8 cellular contexts compared by ENCODE assay signal in the genomic region with DNA sequence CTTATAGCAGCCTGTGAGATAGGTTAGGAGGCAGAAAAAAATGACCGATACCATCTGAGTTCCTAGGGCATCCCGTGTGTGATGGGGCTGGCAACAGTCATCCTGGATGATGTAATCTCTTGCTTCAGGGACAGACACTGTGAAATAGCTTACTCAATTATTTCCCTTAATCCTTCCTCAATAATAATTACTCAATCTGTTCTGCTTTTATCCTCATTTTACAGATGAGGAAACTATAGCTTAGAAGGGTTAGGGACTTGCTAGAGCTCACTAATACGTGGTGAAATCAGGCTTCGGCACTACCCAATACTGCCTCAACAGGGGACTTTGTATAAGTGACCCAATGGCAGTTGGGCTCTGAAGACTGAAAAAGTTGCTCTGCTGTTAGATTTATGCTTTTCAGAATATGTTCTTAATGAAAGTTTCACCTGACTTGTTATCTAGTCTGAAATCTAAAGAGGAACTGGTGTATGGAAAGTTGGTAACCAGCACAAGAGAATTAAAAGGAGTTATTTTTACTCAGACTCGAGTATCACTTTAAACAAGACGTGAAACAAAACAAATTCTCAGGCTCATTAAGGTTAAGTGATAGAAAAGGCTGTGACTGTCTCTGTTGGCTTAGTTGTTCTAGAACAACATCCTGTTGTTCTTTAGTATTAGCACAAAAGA. TPM values are rescaled to one million over a fixed set of nuclear protein-coding genes. Genes with fewer than 3 reads are reported as not detected.
DNase-seq lines count a peak whose midpoint lies in the region; ATAC-seq, FAIRE-seq and TF ChIP-seq lines count a peak whose summit lies in the region.

No MANE protein-coding gene starts in this region.

- TF ChIP-seq POLR2A in H54 (IDR thresholded peaks at IDR 0.05; ENCODE audit: low read depth, low read length) = no peak

- FAIRE-seq in H54 (lab: Jason Lieb, UNC) = no peak

- no peaks in the 10 kb centered on the region for H3K27me3 ChIP-seq in left lung

- H3K4me3 Mint-ChIP-seq in T-helper 1 cell treated with Interleukin-12 subunit alpha and Interleukin-12 subunit beta and Interleukin-4 antibody, amounts not matched to agents 30 μg/mL and 1 μg/mL, for 36 hours = peak overlapping the region; percentile 72

- TF ChIP-seq CTCF in AG10803 (conservative IDR thresholded peaks at IDR 0.05; ENCODE audit: low read length) (no peak), left lung (IDR thresholded peaks at IDR 0.05) (no peak)

- H3K9me3 Mint-ChIP-seq in T-helper 1 cell treated with Interleukin-12 subunit alpha and Interleukin-12 subunit beta and Interleukin-4 antibody, amounts not matched to agents 30 μg/mL and 1 μg/mL, for 36 hours = peaks cover 21% of the 10 kb centered on the region

- H3K36me3 Mint-ChIP-seq in T-helper 1 cell treated with Interleukin-12 subunit alpha and Interleukin-12 subunit beta and Interleukin-4 antibody, amounts not matched to agents 30 μg/mL and 1 μg/mL, for 36 hours (ENCODE audit: low read depth) = peaks cover 68% of the 10 kb centered on the region

- H3K4me3 ChIP-seq in AG10803 (ENCODE audit: low read length) = no peak overlapping the region
- no peak overlapping the region for H3K4me3 ChIP-seq in left lung

- H3K27ac ChIP-seq in left lung = peak overlapping the region; percentile 63 to 86

- peak overlapping the region; percentile 94 for H3K27ac Mint-ChIP-seq in T-helper 1 cell treated with Interleukin-12 subunit alpha and Interleukin-12 subunit beta and Interleukin-4 antibody, amounts not matched to agents 30 μg/mL and 1 μg/mL, for 36 hours

- peak; percentile 65 for ATAC-seq in GM18868 (IDR thresholded peaks at IDR 0.05; ENCODE audit: unreplicated experiment)
- peak; percentile 63 for ATAC-seq in HG03045 (IDR thresholded peaks at IDR 0.05; ENCODE audit: unreplicated experiment)
- ATAC-seq in left lung = peak; percentile 43

- DNase-seq in AG10803 (ENCODE audit: low read depth) (peak; percentile 57), left lung (no peak), SHP77 (lab: John Stamatoyannopoulos, UW) (no peak), NCI-H2196 (lab: John Stamatoyannopoulos, UW; ENCODE audit: unreplicated experiment) (no peak), H54 (ENCODE audit: insufficient read length, low spot score) (no peak)

- peaks cover 0 to 65% of the 10 kb centered on the region in 2 donors for H3K4me1 ChIP-seq in left lung

- peaks cover 0 to 7% of the 10 kb centered on the region in 2 donors for H3K9me3 ChIP-seq in left lung

- H3K36me3 ChIP-seq in left lung = peaks cover 0 to 86% of the 10 kb centered on the region in 2 donors

- H3K27me3 Mint-ChIP-seq in T-helper 1 cell treated with Interleukin-12 subunit alpha and Interleukin-12 subunit beta and Interleukin-4 antibody, amounts not matched to agents 30 μg/mL and 1 μg/mL, for 36 hours (ENCODE audit: low read depth) = no peaks in the 10 kb centered on the region

- intact Hi-C loops in left lung (cut with DNase I) = no loop called here

- H3K4me1 Mint-ChIP-seq in T-helper 1 cell treated with Interleukin-12 subunit alpha and Interleukin-12 subunit beta and Interleukin-4 antibody, amounts not matched to agents 30 μg/mL and 1 μg/mL, for 36 hours (ENCODE audit: low read depth) = peaks cover 54% of the 10 kb centered on the region

RNA-seq across cellular contexts. Expression of gene CD55, which starts 14.4 kb away (rescaled TPM):
- 100 to 1,000 TPM; 261 to 593 TPM for total RNA-seq in left lung
